In the genomic region with DNA sequence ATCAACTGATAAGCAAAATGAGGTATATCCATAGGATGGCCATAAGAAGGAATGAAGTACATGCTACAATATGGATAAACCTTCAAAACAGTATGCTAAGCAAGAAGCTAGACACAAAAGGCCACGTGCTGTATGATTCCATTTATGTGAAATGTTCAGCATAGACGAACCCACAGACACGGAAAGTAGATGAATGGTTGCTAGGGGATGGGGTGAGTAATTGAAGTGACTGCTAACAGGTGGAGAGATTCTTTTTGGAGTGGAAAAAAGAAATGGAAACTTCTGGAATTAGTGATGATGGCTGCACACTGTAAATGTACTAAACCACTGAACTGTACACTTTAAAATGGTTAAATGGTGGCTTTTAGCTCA, we compare ENCODE assay signal across 9 cellular contexts. TPM values are rescaled to one million over a fixed set of nuclear protein-coding genes. Genes with fewer than 3 reads are reported as not detected.
DNase-seq lines count a peak whose midpoint lies in the region; ATAC-seq and TF ChIP-seq lines count a peak whose summit lies in the region.
"Had no signal": no experiment of that assay in that cellular context is flagged by ENCODE, and none has a peak within 500 bp of the region (broad histone marks: within the 10 kb centered on the region; RNA-seq: fewer than 3 reads in every experiment).

No MANE protein-coding gene starts in this region.

- POLR2A ChIA-PET in CD8-positive, alpha-beta T cell (lab: Charles Lee), result interaction anchor here (2.0 to 4.9 kb wide), 2 partner anchors 11 to 29 kb away, joined by 4 to 30 read pairs; a partner anchor contains a TSS
- POLR2A ChIA-PET in GM10248 (lab: Yijun Ruan, JAX), result interaction anchor here (1.0 kb wide), 1 partner anchor 11 kb away, joined by 3 read pairs; a partner anchor contains a TSS

- no peak for TF ChIP-seq POLR2A in ovary (IDR thresholded peaks at IDR 0.05)

- peaks cover 12% of the 10 kb centered on the region for H3K4me1 ChIP-seq in CD8-positive, alpha-beta T cell (ENCODE audit: insufficient read depth, low read length)
- H3K4me1 ChIP-seq in endocrine pancreas (ENCODE audit: control insufficient read depth, insufficient read depth, low read length) (peaks cover 6% of the 10 kb centered on the region), ovary (ENCODE audit: insufficient read depth) (no peaks in the 10 kb centered on the region)

- intact Hi-C loops in CD8-positive, alpha-beta T cell (cut with DNase I, micrococcal nuclease), result loop anchor here in 1 of 2 experiments (2.0 kb wide), 1 partner anchor 30 kb away; no protein-coding TSS in a partner anchor
- intact Hi-C loops in ovary (cut with DNase I), result no loop called here

- no peaks in the 10 kb centered on the region for H3K9me3 ChIP-seq in CD8-positive, alpha-beta T cell (ENCODE audit: low read length)
- H3K9me3 ChIP-seq in endocrine pancreas (ENCODE audit: control insufficient read depth, low read length) (no peaks in the 10 kb centered on the region), ovary (no peaks in the 10 kb centered on the region)

- no peak overlapping the region for H3K4me3 ChIP-seq in CD8-positive, alpha-beta T cell (ENCODE audit: low read depth, low read length)
- peak overlapping the region; percentile 40 for H3K4me3 ChIP-seq in endocrine pancreas (ENCODE audit: control insufficient read depth, insufficient read depth, low read length)
- peak overlapping the region; percentile 54 for H3K4me3 ChIP-seq in ovary

- H3K4me1 Mint-ChIP-seq in CD8-positive, alpha-beta T cell (ENCODE audit: low read depth), result peaks cover 21% of the 10 kb centered on the region

- 66 to 82% (median 73%) methylated on average over 3 of the region's 3 CpGs for WGBS in ovary, 3 donors

- no peak for TF ChIP-seq CTCF in CD8-positive, alpha-beta T cell (IDR thresholded peaks at IDR 0.05)
- TF ChIP-seq CTCF in ovary (IDR thresholded peaks at IDR 0.05), result no peak
- TF ChIP-seq CTCF in GM10248 (IDR thresholded peaks at IDR 0.05; ENCODE audit: control extremely low read depth, extremely low read depth, low read depth, missing control alignments), result no peak

- TF ChIP-seq EP300 in ovary (IDR thresholded peaks at IDR 0.05), result no peak

- H3K27ac Mint-ChIP-seq in CD8-positive, alpha-beta T cell, result peak overlapping the region; percentile 84

- no peaks in the 10 kb centered on the region for H3K27me3 Mint-ChIP-seq in CD8-positive, alpha-beta T cell (ENCODE audit: low read depth)

- peak overlapping the region; percentile 4 for H3K27ac ChIP-seq in CD8-positive, alpha-beta T cell (ENCODE audit: low read depth, low read length)
- peak overlapping the region in 1 of 2 donors; percentile 53 for H3K27ac ChIP-seq in ovary
- H3K27ac ChIP-seq: epithelial cell of prostate had no signal

- H3K4me3 Mint-ChIP-seq in CD8-positive, alpha-beta T cell, result peak overlapping the region; percentile 27

- H3K36me3 ChIP-seq in CD8-positive, alpha-beta T cell (ENCODE audit: insufficient read depth, low read length), result peaks cover 25% of the 10 kb centered on the region
- H3K36me3 ChIP-seq in endocrine pancreas (ENCODE audit: control insufficient read depth, insufficient read depth, low read length), result peaks cover 8% of the 10 kb centered on the region
- no peaks in the 10 kb centered on the region for H3K36me3 ChIP-seq in ovary

- peaks cover 38% of the 10 kb centered on the region for H3K36me3 Mint-ChIP-seq in CD8-positive, alpha-beta T cell

- H3K9ac ChIP-seq in endocrine pancreas (ENCODE audit: control insufficient read depth, insufficient read depth, low read length), result no peak overlapping the region

- no peaks in the 10 kb centered on the region for H3K9me3 Mint-ChIP-seq in CD8-positive, alpha-beta T cell

- DNase-seq in CD8-positive, alpha-beta T cell, result no peak
- DNase-seq in NCI-H69 (lab: John Stamatoyannopoulos, UW), result peak; percentile 32
- no peak for DNase-seq in ovary
- DNase-seq in retina, result no peak
- no peak for DNase-seq in GM10248 (ENCODE audit: extremely low spot score)
- no peak for DNase-seq in NCI-H2107 treated with DMSO at 0.1 percent for 48 hours (lab: John Stamatoyannopoulos, UW; ENCODE audit: unreplicated experiment)
- DNase-seq in NCI-H2081 (lab: John Stamatoyannopoulos, UW), result no peak

- H3K27me3 ChIP-seq in CD8-positive, alpha-beta T cell (ENCODE audit: insufficient read depth, low read length), result no peaks in the 10 kb centered on the region
- H3K27me3 ChIP-seq in endocrine pancreas (ENCODE audit: control insufficient read depth, insufficient read depth, low read length), result no peaks in the 10 kb centered on the region
- no peaks in the 10 kb centered on the region for H3K27me3 ChIP-seq in ovary

- ATAC-seq in CD8-positive, alpha-beta T cell, result no peak

- CTCF ChIA-PET in CD8-positive, alpha-beta T cell (lab: Charles Lee), result interaction anchor here (1.1 kb wide), 1 partner anchor 433 kb away, joined by 3 read pairs; no protein-coding TSS in a partner anchor
- CTCF ChIA-PET in GM10248 (lab: Yijun Ruan, JAX), result interaction anchor here (1.0 to 1.8 kb wide), 5 partner anchors 10 to 45 kb away, joined by 3 to 5 read pairs (median 4); a partner anchor contains a TSS

RNA-seq across cellular contexts. Expression of a gene that starts 0.6 kb away (rescaled TPM):
- total RNA-seq in CD8-positive, alpha-beta T cell, result 1 to 10 TPM; 2.3 to 3.1 TPM
- total RNA-seq in ovary, result 1 to 10 TPM in 6 of 7 donors, under 1 TPM in 1; 0.94 to 8.4 (median 1.7) TPM
- polyA plus RNA-seq in ovary, result under 1 TPM; 0.53 to 0.67 TPM

RNA-seq across cellular contexts. Expression of a gene that starts 10.7 kb away (rescaled TPM):
- total RNA-seq in CD8-positive, alpha-beta T cell, result 10 to 100 TPM; 48.5 to 51.8 TPM
- 10 to 100 TPM; 26.8 to 60.0 (median 29.4) TPM for total RNA-seq in ovary
- 10 to 100 TPM; 19.5 to 28.0 TPM for polyA plus RNA-seq in ovary

RNA-seq across cellular contexts. Expression of a gene that starts 11.0 kb away (rescaled TPM):
- total RNA-seq in CD8-positive, alpha-beta T cell, result 10 to 100 TPM; 14.7 to 16.9 TPM
- total RNA-seq in ovary, result 10 to 100 TPM; 27.7 to 58.1 (median 46.7) TPM
- polyA plus RNA-seq in ovary, result 10 to 100 TPM; 20.8 to 32.6 TPM
